1 cellular context compared by ENCODE assay signal in genomic region chr9:131728546-131728910, GRCh38.
TF ChIP-seq lines count a peak whose summit lies in the region.

No MANE protein-coding gene starts in this region.

TF ChIP-seq in HepG2, 621 proteins besides CTCF, POLR2A, EP300 and RAD21 (continued from another document):
- no peak for TF ChIP-seq ZBTB44 (CRISPR knock-in tag; IDR thresholded peaks at IDR 0.05)
- TF ChIP-seq ZNF772 (CRISPR knock-in tag; IDR thresholded peaks at IDR 0.05): no peak
- TF ChIP-seq KMT2A (CRISPR knock-in tag; IDR thresholded peaks at IDR 0.05): no peak
- no peak for TF ChIP-seq PHF20 (CRISPR knock-in tag; IDR thresholded peaks at IDR 0.05)
- TF ChIP-seq ZFP41 (CRISPR knock-in tag; IDR thresholded peaks at IDR 0.05; ENCODE audit: borderline replicate concordance): no peak
- TF ChIP-seq ZBED4 (CRISPR knock-in tag; IDR thresholded peaks at IDR 0.05; ENCODE audit: borderline replicate concordance): no peak
- no peak for TF ChIP-seq ZNF703 (CRISPR knock-in tag; IDR thresholded peaks at IDR 0.05; ENCODE audit: borderline replicate concordance)
- no peak for TF ChIP-seq PLRG1 (conservative IDR thresholded peaks at IDR 0.05)
- TF ChIP-seq PITX1 (CRISPR knock-in tag; IDR thresholded peaks at IDR 0.05): no peak
- no peak for TF ChIP-seq FOXO1 (CRISPR knock-in tag; IDR thresholded peaks at IDR 0.05)
